Comparison of ENCODE assay signal across 2 cellular contexts in genomic region chr12:69074559-69075349, GRCh38.
TF ChIP-seq lines count a peak whose summit lies in the region.

No MANE protein-coding gene starts in this region.

TF ChIP-seq in HepG2, 621 proteins besides CTCF, POLR2A, EP300 and RAD21 (continued from another document):
- TF ChIP-seq ZNF7 (CRISPR knock-in tag; IDR thresholded peaks at IDR 0.05) (no peak), RNF2 (conservative IDR thresholded peaks at IDR 0.05; ENCODE audit: low read depth) (no peak), ZNF20 (CRISPR knock-in tag; IDR thresholded peaks at IDR 0.05) (no peak), FOXO1 (CRISPR knock-in tag; IDR thresholded peaks at IDR 0.05) (no peak), ZNF317 (CRISPR knock-in tag; IDR thresholded peaks at IDR 0.05) (no peak), SKI (IDR thresholded peaks at IDR 0.05; ENCODE audit: partially characterized antibody) (no peak), ISX (CRISPR knock-in tag; conservative IDR thresholded peaks at IDR 0.05) (no peak), ZNF274 (CRISPR knock-in tag; IDR thresholded peaks at IDR 0.05) (no peak)
- TF ChIP-seq, protein P1, sequence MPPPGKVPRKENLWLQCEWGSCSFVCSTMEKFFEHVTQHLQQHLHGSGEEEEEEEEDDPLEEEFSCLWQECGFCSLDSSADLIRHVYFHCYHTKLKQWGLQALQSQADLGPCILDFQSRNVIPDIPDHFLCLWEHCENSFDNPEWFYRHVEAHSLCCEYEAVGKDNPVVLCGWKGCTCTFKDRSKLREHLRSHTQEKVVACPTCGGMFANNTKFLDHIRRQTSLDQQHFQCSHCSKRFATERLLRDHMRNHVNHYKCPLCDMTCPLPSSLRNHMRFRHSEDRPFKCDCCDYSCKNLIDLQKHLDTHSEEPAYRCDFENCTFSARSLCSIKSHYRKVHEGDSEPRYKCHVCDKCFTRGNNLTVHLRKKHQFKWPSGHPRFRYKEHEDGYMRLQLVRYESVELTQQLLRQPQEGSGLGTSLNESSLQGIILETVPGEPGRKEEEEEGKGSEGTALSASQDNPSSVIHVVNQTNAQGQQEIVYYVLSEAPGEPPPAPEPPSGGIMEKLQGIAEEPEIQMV (CRISPR knock-in tag; IDR thresholded peaks at IDR 0.05; ENCODE audit: low read depth), result no peak

TF ChIP-seq in neural cell, 6 proteins besides CTCF, POLR2A, EP300 and RAD21 (continued from another document):
- TF ChIP-seq, protein P2, sequence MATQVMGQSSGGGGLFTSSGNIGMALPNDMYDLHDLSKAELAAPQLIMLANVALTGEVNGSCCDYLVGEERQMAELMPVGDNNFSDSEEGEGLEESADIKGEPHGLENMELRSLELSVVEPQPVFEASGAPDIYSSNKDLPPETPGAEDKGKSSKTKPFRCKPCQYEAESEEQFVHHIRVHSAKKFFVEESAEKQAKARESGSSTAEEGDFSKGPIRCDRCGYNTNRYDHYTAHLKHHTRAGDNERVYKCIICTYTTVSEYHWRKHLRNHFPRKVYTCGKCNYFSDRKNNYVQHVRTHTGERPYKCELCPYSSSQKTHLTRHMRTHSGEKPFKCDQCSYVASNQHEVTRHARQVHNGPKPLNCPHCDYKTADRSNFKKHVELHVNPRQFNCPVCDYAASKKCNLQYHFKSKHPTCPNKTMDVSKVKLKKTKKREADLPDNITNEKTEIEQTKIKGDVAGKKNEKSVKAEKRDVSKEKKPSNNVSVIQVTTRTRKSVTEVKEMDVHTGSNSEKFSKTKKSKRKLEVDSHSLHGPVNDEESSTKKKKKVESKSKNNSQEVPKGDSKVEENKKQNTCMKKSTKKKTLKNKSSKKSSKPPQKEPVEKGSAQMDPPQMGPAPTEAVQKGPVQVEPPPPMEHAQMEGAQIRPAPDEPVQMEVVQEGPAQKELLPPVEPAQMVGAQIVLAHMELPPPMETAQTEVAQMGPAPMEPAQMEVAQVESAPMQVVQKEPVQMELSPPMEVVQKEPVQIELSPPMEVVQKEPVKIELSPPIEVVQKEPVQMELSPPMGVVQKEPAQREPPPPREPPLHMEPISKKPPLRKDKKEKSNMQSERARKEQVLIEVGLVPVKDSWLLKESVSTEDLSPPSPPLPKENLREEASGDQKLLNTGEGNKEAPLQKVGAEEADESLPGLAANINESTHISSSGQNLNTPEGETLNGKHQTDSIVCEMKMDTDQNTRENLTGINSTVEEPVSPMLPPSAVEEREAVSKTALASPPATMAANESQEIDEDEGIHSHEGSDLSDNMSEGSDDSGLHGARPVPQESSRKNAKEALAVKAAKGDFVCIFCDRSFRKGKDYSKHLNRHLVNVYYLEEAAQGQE (IDR thresholded peaks at IDR 0.05; ENCODE audit: borderline replicate concordance), result peak; percentile 67
- TF ChIP-seq MXI1 (conservative IDR thresholded peaks at IDR 0.05; ENCODE audit: poor library complexity, severe bottlenecking) (no peak), TAF1 (IDR thresholded peaks at IDR 0.05; ENCODE audit: low read depth) (no peak)
